Comparison of ENCODE assay signal across 11 cellular contexts in genomic region chr19:3370214-3370720, GRCh38. TPM values are rescaled to one million over a fixed set of nuclear protein-coding genes. Genes with fewer than 3 reads are reported as not detected.
DNase-seq lines count a peak whose midpoint lies in the region; ATAC-seq and TF ChIP-seq lines count a peak whose summit lies in the region.
"Had no signal": no experiment of that assay in that cellular context is flagged by ENCODE, and none has a peak within 500 bp of the region (broad histone marks: within the 10 kb centered on the region; RNA-seq: fewer than 3 reads in every experiment).

No MANE protein-coding gene starts in this region.

- H4K91ac ChIP-seq in IMR-90 (ENCODE audit: insufficient read depth, low read depth, low read length): peak overlapping the region; percentile 75; the same call in 1 of the 2 replicates

- no peak for ATAC-seq in IMR-90 (ENCODE audit: low read depth)
- ATAC-seq in GM21786 (IDR thresholded peaks at IDR 0.05; ENCODE audit: unreplicated experiment): no peak
- ATAC-seq in HG02973 (IDR thresholded peaks at IDR 0.05; ENCODE audit: unreplicated experiment): no peak

- no peak for TF ChIP-seq RAD21 in IMR-90 (IDR thresholded peaks at IDR 0.05; ENCODE audit: low read length)

- peak overlapping the region; percentile 96 for H3K27ac ChIP-seq in A673 (ENCODE audit: low read depth, low read length, poor library complexity, severe bottlenecking)
- peak overlapping the region; percentile 97 for H3K27ac ChIP-seq in IMR-90 (ENCODE audit: insufficient read depth, low read length)

- H2AK9ac ChIP-seq in IMR-90 (replicated peaks; ENCODE audit: low read depth, low read length, poor library complexity): peak overlapping the region; percentile 78

- intact Hi-C loops in A673 (cut with micrococcal nuclease; ENCODE audit: unreplicated experiment) (no loop called here), IMR-90 (cut with micrococcal nuclease) (no loop called here)

- peak overlapping the region; percentile 96; the same call in 1 of the 2 replicates for H3K14ac ChIP-seq in IMR-90 (replicated peaks; ENCODE audit: low read depth, low read length)

- peaks cover 87% of the 10 kb centered on the region for H3K27me3 Mint-ChIP-seq in nephron progenitor cell (ENCODE audit: low read depth, poor library complexity)

- TF ChIP-seq POLR2A in IMR-90 (IDR thresholded peaks at IDR 0.05; ENCODE audit: low read depth, low read length): no peak

- TF ChIP-seq CTCF in A673 (conservative IDR thresholded peaks at IDR 0.05; ENCODE audit: low read depth, low read length): no peak
- no peak for TF ChIP-seq CTCF in IMR-90 (conservative IDR thresholded peaks at IDR 0.05; ENCODE audit: low read depth, low read length)
- no peak for TF ChIP-seq CTCF in nephron progenitor cell (IDR thresholded peaks at IDR 0.05)
- no peak for TF ChIP-seq CTCF in BE2C (IDR thresholded peaks at IDR 0.05; ENCODE audit: low read depth, low read length)

- H3K9ac ChIP-seq in IMR-90 (ENCODE audit: low read depth, low read length): peak overlapping the region; percentile 78
- H3K9ac ChIP-seq in endocrine pancreas (ENCODE audit: control insufficient read depth, insufficient read depth, low read length): peak overlapping the region; percentile 57

- DNase-seq in A673 (ENCODE audit: low spot score): no peak
- DNase-seq in IMR-90: no peak
- no peak for DNase-seq in nephron progenitor cell
- DNase-seq in BE2C: no peak
- DNase-seq in OCI-M1 (lab: John Stamatoyannopoulos, UW): no peak
- DNase-seq: Calu3; NK-92 treated with Interleukin-12 subunit alpha and Interleukin-12 subunit beta, amount 100 ng/mL, for 24 hours; stimulated activated CD4-positive, alpha-beta T cell treated with anti-CD3 and anti-CD28 coated beads, Interleukin-15, amount 100 ng/mL, for 24 hours had no signal

- H3K27me3 ChIP-seq in A673 (replicated peaks; ENCODE audit: insufficient read depth, low read depth, low read length, poor library complexity) (no peaks in the 10 kb centered on the region), IMR-90 (ENCODE audit: control insufficient read depth, insufficient read depth, low read length) (no peaks in the 10 kb centered on the region), endocrine pancreas (ENCODE audit: control insufficient read depth, insufficient read depth, low read length) (no peaks in the 10 kb centered on the region), BE2C (no peaks in the 10 kb centered on the region)

- peak overlapping the region; percentile 98 for H3K4ac ChIP-seq in IMR-90 (ENCODE audit: low read depth, low read length)

- H4K5ac ChIP-seq in IMR-90 (ENCODE audit: low read depth, low read length): no peak overlapping the region

- H3K9me3 ChIP-seq in A673 (ENCODE audit: low read depth, low read length, poor library complexity, severe bottlenecking): no peaks in the 10 kb centered on the region
- no peaks in the 10 kb centered on the region for H3K9me3 ChIP-seq in IMR-90 (ENCODE audit: control insufficient read depth, insufficient read depth, low read length)
- H3K9me3 ChIP-seq in endocrine pancreas (ENCODE audit: control insufficient read depth, low read length): no peaks in the 10 kb centered on the region
- H3K9me3 ChIP-seq in BE2C: no peaks in the 10 kb centered on the region

- no peak overlapping the region for H2AFZ ChIP-seq in IMR-90 (replicated peaks; ENCODE audit: low read length, poor library complexity)

- peak overlapping the region; percentile 93 for H3K4me2 ChIP-seq in IMR-90 (ENCODE audit: low read depth, low read length)

- H3K4me1 ChIP-seq in A673 (ENCODE audit: insufficient read depth, low read length, poor library complexity, severe bottlenecking) (peaks cover 37% of the 10 kb centered on the region), IMR-90 (ENCODE audit: control insufficient read depth, insufficient read depth, low read length) (peaks cover 43% of the 10 kb centered on the region), endocrine pancreas (ENCODE audit: control insufficient read depth, insufficient read depth, low read length) (peaks cover 3% of the 10 kb centered on the region), BE2C (peaks cover 14% of the 10 kb centered on the region)

- H4K20me1 ChIP-seq in IMR-90 (ENCODE audit: insufficient read depth, low read length): peaks cover 78% of the 10 kb centered on the region

- H2BK15ac ChIP-seq in IMR-90 (ENCODE audit: low read depth, low read length): no peak overlapping the region

- peak overlapping the region; percentile 94 for H3K23ac ChIP-seq in IMR-90 (ENCODE audit: low read depth, low read length)

- peaks cover 14% of the 10 kb centered on the region for H3K9me1 ChIP-seq in IMR-90 (ENCODE audit: insufficient read depth, low read length)

- peak overlapping the region; percentile 62 for H2BK5ac ChIP-seq in IMR-90 (ENCODE audit: low read depth, low read length, poor library complexity, severe bottlenecking)

- peaks cover 4% of the 10 kb centered on the region for H3K36me3 ChIP-seq in A673 (ENCODE audit: insufficient read depth, low read length, poor library complexity, severe bottlenecking)
- peaks cover 7% of the 10 kb centered on the region for H3K36me3 ChIP-seq in IMR-90 (ENCODE audit: control insufficient read depth, insufficient read depth, low read length)
- no peaks in the 10 kb centered on the region for H3K36me3 ChIP-seq in endocrine pancreas (ENCODE audit: control insufficient read depth, insufficient read depth, low read length)
- H3K36me3 ChIP-seq in BE2C: peaks cover 2% of the 10 kb centered on the region; the same call in 1 of the 2 replicates

- POLR2A ChIA-PET in A673 (lab: Charles Lee; ENCODE audit: low non-redundant PET): no interaction called here
- POLR2A ChIA-PET in IMR-90 (lab: Charles Lee; ENCODE audit: unreplicated experiment): no interaction called here

- peaks cover 61% of the 10 kb centered on the region for H3K4me1 Mint-ChIP-seq in nephron progenitor cell

- H3K79me1 ChIP-seq in IMR-90 (ENCODE audit: low read depth in 1 of 2, low read length in 2 of 2): peaks cover under 1 to 59% of the 10 kb centered on the region in 2 experiments; a peak in 3 of 4 replicates

- dilution Hi-C loops in IMR-90 (cut with HindIII; ENCODE audit: low sequenced_read_pairs, unreplicated experiment): no loop called here

- H3K4me3 ChIP-seq in A673 (ENCODE audit: low read depth, low read length, poor library complexity, severe bottlenecking): peak overlapping the region; percentile 78
- peak overlapping the region; percentile 89 for H3K4me3 ChIP-seq in IMR-90 (ENCODE audit: insufficient read depth, low read depth, low read length)
- peak overlapping the region; percentile 46 for H3K4me3 ChIP-seq in endocrine pancreas (ENCODE audit: control insufficient read depth, insufficient read depth, low read length)
- H3K4me3 ChIP-seq in BE2C (ENCODE audit: low read depth, low read length): no peak overlapping the region

- H3K18ac ChIP-seq in IMR-90 (ENCODE audit: low read depth, low read length): no peak overlapping the region

- H3K56ac ChIP-seq in IMR-90 (ENCODE audit: extremely low read depth, insufficient read depth, low read length): no peak overlapping the region; the same call in 1 of the 2 replicates

- peak overlapping the region; percentile 97 for H2AK5ac ChIP-seq in IMR-90 (ENCODE audit: low read depth, low read length)

- H2BK120ac ChIP-seq in IMR-90 (ENCODE audit: low read depth, low read length): no peak overlapping the region

- BruUV-seq in A673 (replicated peaks; lab: Mats Ljungman, UMichigan) (no TSS peak), IMR-90 (replicated peaks; lab: Mats Ljungman, UMichigan) (no TSS peak)

- WGBS in IMR-90 (ENCODE audit: extremely low coverage in 2 of 2, insufficient read length in 1 of 2), 2 experiments: 27% methylated on average over 13 of the region's 14 CpGs; no CpG with 5 or more reads in 1 of the 2 experiments

- CTCF ChIA-PET in A673 (lab: Charles Lee): no interaction called here
- CTCF ChIA-PET in IMR-90 (lab: Yijun Ruan, JAX): interaction anchor here (0.5 kb wide), 1 partner anchor 10 kb away, joined by 4 read pairs; no protein-coding TSS in a partner anchor

- H3K36me3 Mint-ChIP-seq in nephron progenitor cell (ENCODE audit: low read depth): no peaks in the 10 kb centered on the region

- H4K8ac ChIP-seq in IMR-90 (ENCODE audit: low read depth in 2 of 2, low read length in 2 of 2): peak overlapping the region; percentile 18 to 69; a peak in 2 of 4 replicates

- H2BK20ac ChIP-seq in IMR-90 (ENCODE audit: low read depth, low read length): no peak overlapping the region

- H3K9me3 Mint-ChIP-seq in nephron progenitor cell: no peaks in the 10 kb centered on the region

- H3K27ac Mint-ChIP-seq in nephron progenitor cell: no peak overlapping the region

- H3K4me3 Mint-ChIP-seq in nephron progenitor cell: peak overlapping the region; percentile 70

- in situ Hi-C loops in IMR-90 (cut with MboI; ENCODE audit: low sequenced_read_pairs): no loop called here

TF ChIP-seq in IMR-90, 13 proteins besides CTCF, POLR2A, EP300 and RAD21:
- TF ChIP-seq MAZ (IDR thresholded peaks at IDR 0.05; ENCODE audit: borderline replicate concordance, low read depth, low read length) (peak; percentile 34; the same call in 1 of the 2 replicates), BHLHE40 (IDR thresholded peaks at IDR 0.05; ENCODE audit: low read depth, low read length) (no peak)

RNA-seq across cellular contexts. Expression of gene NFIC, which starts 3.9 kb away (rescaled TPM):
- 112 and 122 TPM in 2 replicates for total RNA-seq in A673 (2021)
- total RNA-seq in IMR-90 (2012; rRNA removed): 21.9 and 26.9 TPM in 2 replicates
- 29.2 and 32.1 TPM in 2 replicates for polyA plus RNA-seq in IMR-90 (2012; rRNA removed)
- 19.6 and 28.1 TPM in 2 replicates for polyA plus RNA-seq in IMR-90 (2012; cell fraction: cytosol; rRNA removed)
- polyA plus RNA-seq in IMR-90 (2012; cell fraction: nucleus; rRNA removed; ENCODE audit: low replicate concordance): 23.6 and 45.1 TPM in 2 replicates
- 20.6 TPM for polyA plus RNA-seq in BE2C (2012; ENCODE audit: insufficient read depth, insufficient read length, low read depth)
